In the genomic region with DNA sequence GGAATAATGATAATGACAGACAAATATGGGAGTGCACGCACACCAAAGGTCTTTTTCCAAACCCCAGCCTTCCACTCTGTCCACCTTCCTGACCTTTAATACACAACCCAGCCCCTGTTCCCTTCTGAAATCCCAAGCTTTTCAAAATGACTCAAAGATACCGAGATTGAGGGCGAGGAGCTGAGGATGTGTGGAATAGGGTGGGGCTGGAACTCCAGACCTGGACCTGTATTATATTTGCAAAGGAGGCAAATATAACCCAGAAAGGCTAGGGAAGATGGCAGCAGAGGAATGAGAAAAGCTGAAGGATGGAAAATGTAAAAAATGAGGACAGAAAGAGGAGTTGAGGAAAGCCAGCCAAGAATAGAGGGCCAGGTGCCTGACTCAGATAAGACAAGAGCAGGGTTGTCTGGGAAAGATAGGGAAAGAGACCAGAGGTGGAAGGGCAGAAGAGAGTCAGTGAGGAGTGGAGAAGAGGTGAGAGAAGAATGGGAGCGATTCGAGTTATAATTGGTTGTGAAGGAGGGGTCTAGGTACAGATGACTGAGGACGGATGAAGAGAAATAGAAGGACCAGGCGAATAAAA, we compare ENCODE assay signal across 1 cellular context.
TF ChIP-seq lines count a peak whose summit lies in the region.

No MANE protein-coding gene starts in this region.

TF ChIP-seq in K562, 482 proteins besides CTCF, POLR2A, EP300 and RAD21 (continues in another document):
- TF ChIP-seq BMI1 (IDR thresholded peaks at IDR 0.05; ENCODE audit: low read length), result no peak
- no peak for TF ChIP-seq HNRNPK (IDR thresholded peaks at IDR 0.05; ENCODE audit: low read depth, low read length, poor library complexity, severe bottlenecking)
- TF ChIP-seq, protein P1, sequence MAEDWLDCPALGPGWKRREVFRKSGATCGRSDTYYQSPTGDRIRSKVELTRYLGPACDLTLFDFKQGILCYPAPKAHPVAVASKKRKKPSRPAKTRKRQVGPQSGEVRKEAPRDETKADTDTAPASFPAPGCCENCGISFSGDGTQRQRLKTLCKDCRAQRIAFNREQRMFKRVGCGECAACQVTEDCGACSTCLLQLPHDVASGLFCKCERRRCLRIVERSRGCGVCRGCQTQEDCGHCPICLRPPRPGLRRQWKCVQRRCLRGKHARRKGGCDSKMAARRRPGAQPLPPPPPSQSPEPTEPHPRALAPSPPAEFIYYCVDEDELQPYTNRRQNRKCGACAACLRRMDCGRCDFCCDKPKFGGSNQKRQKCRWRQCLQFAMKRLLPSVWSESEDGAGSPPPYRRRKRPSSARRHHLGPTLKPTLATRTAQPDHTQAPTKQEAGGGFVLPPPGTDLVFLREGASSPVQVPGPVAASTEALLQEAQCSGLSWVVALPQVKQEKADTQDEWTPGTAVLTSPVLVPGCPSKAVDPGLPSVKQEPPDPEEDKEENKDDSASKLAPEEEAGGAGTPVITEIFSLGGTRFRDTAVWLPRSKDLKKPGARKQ (CRISPR knock-in tag; IDR thresholded peaks at IDR 0.05), result no peak
- no peak for TF ChIP-seq KDM5B (IDR thresholded peaks at IDR 0.05; ENCODE audit: insufficient replicate concordance, low read depth, low read length)
- TF ChIP-seq, protein P2, sequence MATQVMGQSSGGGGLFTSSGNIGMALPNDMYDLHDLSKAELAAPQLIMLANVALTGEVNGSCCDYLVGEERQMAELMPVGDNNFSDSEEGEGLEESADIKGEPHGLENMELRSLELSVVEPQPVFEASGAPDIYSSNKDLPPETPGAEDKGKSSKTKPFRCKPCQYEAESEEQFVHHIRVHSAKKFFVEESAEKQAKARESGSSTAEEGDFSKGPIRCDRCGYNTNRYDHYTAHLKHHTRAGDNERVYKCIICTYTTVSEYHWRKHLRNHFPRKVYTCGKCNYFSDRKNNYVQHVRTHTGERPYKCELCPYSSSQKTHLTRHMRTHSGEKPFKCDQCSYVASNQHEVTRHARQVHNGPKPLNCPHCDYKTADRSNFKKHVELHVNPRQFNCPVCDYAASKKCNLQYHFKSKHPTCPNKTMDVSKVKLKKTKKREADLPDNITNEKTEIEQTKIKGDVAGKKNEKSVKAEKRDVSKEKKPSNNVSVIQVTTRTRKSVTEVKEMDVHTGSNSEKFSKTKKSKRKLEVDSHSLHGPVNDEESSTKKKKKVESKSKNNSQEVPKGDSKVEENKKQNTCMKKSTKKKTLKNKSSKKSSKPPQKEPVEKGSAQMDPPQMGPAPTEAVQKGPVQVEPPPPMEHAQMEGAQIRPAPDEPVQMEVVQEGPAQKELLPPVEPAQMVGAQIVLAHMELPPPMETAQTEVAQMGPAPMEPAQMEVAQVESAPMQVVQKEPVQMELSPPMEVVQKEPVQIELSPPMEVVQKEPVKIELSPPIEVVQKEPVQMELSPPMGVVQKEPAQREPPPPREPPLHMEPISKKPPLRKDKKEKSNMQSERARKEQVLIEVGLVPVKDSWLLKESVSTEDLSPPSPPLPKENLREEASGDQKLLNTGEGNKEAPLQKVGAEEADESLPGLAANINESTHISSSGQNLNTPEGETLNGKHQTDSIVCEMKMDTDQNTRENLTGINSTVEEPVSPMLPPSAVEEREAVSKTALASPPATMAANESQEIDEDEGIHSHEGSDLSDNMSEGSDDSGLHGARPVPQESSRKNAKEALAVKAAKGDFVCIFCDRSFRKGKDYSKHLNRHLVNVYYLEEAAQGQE (CRISPR knock-in tag; IDR thresholded peaks at IDR 0.05; ENCODE audit: low read depth), result no peak
- no peak for TF ChIP-seq IFI16 (CRISPR knock-in tag; IDR thresholded peaks at IDR 0.05)
- no peak for TF ChIP-seq RB1 (IDR thresholded peaks at IDR 0.05; ENCODE audit: low read depth)
- no peak for TF ChIP-seq BACH1 (tag; IDR thresholded peaks at IDR 0.05)
- TF ChIP-seq HMGN3 (IDR thresholded peaks at IDR 0.05; ENCODE audit: borderline replicate concordance, extremely low read depth, insufficient read length, low read depth, low read length), result no peak
- TF ChIP-seq CC2D1A (IDR thresholded peaks at IDR 0.05), result peak; percentile 97
- TF ChIP-seq KAT2B (IDR thresholded peaks at IDR 0.05; ENCODE audit: low read depth, low read length), result no peak
- TF ChIP-seq, protein P3, sequence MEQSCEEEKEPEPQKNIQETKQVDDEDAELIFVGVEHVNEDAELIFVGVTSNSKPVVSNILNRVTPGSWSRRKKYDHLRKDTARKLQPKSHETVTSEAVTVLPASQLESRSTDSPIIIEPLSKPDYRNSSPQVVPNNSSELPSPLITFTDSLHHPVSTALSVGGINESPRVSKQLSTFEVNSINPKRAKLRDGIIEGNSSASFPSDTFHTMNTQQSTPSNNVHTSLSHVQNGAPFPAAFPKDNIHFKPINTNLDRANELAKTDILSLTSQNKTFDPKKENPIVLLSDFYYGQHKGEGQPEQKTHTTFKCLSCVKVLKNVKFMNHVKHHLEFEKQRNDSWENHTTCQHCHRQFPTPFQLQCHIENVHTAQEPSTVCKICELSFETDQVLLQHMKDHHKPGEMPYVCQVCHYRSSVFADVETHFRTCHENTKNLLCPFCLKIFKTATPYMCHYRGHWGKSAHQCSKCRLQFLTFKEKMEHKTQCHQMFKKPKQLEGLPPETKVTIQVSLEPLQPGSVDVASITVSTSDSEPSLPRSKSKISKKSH (CRISPR knock-in tag; IDR thresholded peaks at IDR 0.05), result no peak
- TF ChIP-seq TAL1 (IDR thresholded peaks at IDR 0.05), result peak; percentile 99
- TF ChIP-seq, protein P4, sequence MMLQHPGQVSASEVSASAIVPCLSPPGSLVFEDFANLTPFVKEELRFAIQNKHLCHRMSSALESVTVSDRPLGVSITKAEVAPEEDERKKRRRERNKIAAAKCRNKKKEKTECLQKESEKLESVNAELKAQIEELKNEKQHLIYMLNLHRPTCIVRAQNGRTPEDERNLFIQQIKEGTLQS (IDR thresholded peaks at IDR 0.05), result no peak
- TF ChIP-seq, protein P4 (CRISPR knock-in tag; conservative IDR thresholded peaks at IDR 0.05), result no peak
- TF ChIP-seq, protein P5, sequence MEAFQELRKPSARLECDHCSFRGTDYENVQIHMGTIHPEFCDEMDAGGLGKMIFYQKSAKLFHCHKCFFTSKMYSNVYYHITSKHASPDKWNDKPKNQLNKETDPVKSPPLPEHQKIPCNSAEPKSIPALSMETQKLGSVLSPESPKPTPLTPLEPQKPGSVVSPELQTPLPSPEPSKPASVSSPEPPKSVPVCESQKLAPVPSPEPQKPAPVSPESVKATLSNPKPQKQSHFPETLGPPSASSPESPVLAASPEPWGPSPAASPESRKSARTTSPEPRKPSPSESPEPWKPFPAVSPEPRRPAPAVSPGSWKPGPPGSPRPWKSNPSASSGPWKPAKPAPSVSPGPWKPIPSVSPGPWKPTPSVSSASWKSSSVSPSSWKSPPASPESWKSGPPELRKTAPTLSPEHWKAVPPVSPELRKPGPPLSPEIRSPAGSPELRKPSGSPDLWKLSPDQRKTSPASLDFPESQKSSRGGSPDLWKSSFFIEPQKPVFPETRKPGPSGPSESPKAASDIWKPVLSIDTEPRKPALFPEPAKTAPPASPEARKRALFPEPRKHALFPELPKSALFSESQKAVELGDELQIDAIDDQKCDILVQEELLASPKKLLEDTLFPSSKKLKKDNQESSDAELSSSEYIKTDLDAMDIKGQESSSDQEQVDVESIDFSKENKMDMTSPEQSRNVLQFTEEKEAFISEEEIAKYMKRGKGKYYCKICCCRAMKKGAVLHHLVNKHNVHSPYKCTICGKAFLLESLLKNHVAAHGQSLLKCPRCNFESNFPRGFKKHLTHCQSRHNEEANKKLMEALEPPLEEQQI (IDR thresholded peaks at IDR 0.05), result peak; percentile 94
- TF ChIP-seq ZC3H4 (CRISPR knock-in tag; IDR thresholded peaks at IDR 0.05; ENCODE audit: borderline replicate concordance), result no peak
- no peak for TF ChIP-seq NFIX (CRISPR knock-in tag; IDR thresholded peaks at IDR 0.05; ENCODE audit: low read depth)
- TF ChIP-seq, protein P6, sequence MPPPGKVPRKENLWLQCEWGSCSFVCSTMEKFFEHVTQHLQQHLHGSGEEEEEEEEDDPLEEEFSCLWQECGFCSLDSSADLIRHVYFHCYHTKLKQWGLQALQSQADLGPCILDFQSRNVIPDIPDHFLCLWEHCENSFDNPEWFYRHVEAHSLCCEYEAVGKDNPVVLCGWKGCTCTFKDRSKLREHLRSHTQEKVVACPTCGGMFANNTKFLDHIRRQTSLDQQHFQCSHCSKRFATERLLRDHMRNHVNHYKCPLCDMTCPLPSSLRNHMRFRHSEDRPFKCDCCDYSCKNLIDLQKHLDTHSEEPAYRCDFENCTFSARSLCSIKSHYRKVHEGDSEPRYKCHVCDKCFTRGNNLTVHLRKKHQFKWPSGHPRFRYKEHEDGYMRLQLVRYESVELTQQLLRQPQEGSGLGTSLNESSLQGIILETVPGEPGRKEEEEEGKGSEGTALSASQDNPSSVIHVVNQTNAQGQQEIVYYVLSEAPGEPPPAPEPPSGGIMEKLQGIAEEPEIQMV (tag; conservative IDR thresholded peaks at IDR 0.05; ENCODE audit: low read depth), result no peak
- no peak for TF ChIP-seq NR3C1 (CRISPR knock-in tag; IDR thresholded peaks at IDR 0.05)
- no peak for TF ChIP-seq ILF3 (IDR thresholded peaks at IDR 0.05; ENCODE audit: borderline replicate concordance)
- no peak for TF ChIP-seq ZFP30 (CRISPR knock-in tag; IDR thresholded peaks at IDR 0.05; ENCODE audit: borderline replicate concordance)
- TF ChIP-seq, protein P7, sequence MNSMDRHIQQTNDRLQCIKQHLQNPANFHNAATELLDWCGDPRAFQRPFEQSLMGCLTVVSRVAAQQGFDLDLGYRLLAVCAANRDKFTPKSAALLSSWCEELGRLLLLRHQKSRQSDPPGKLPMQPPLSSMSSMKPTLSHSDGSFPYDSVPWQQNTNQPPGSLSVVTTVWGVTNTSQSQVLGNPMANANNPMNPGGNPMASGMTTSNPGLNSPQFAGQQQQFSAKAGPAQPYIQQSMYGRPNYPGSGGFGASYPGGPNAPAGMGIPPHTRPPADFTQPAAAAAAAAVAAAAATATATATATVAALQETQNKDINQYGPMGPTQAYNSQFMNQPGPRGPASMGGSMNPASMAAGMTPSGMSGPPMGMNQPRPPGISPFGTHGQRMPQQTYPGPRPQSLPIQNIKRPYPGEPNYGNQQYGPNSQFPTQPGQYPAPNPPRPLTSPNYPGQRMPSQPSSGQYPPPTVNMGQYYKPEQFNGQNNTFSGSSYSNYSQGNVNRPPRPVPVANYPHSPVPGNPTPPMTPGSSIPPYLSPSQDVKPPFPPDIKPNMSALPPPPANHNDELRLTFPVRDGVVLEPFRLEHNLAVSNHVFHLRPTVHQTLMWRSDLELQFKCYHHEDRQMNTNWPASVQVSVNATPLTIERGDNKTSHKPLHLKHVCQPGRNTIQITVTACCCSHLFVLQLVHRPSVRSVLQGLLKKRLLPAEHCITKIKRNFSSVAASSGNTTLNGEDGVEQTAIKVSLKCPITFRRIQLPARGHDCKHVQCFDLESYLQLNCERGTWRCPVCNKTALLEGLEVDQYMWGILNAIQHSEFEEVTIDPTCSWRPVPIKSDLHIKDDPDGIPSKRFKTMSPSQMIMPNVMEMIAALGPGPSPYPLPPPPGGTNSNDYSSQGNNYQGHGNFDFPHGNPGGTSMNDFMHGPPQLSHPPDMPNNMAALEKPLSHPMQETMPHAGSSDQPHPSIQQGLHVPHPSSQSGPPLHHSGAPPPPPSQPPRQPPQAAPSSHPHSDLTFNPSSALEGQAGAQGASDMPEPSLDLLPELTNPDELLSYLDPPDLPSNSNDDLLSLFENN (IDR thresholded peaks at IDR 0.05; ENCODE audit: low read depth in 2 of 2, low read length in 2 of 2), result peak in 1 of 2 experiments; percentile 81; a peak in 1 of 4 replicates
- no peak for TF ChIP-seq PRPF4 (IDR thresholded peaks at IDR 0.05; ENCODE audit: insufficient read depth, low read depth, low read length, poor library complexity, severe bottlenecking)
- TF ChIP-seq MBD2 (IDR thresholded peaks at IDR 0.05; ENCODE audit: borderline replicate concordance, low read depth), result peak; percentile 62; the same call in 1 of the 2 replicates
- TF ChIP-seq, protein P8, sequence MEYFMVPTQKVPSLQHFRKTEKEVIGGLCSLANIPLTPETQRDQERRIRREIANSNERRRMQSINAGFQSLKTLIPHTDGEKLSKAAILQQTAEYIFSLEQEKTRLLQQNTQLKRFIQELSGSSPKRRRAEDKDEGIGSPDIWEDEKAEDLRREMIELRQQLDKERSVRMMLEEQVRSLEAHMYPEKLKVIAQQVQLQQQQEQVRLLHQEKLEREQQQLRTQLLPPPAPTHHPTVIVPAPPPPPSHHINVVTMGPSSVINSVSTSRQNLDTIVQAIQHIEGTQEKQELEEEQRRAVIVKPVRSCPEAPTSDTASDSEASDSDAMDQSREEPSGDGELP (CRISPR knock-in tag; IDR thresholded peaks at IDR 0.05; ENCODE audit: borderline replicate concordance), result no peak
- no peak for TF ChIP-seq TFAM (CRISPR knock-in tag; conservative IDR thresholded peaks at IDR 0.05)
- TF ChIP-seq, protein P9, sequence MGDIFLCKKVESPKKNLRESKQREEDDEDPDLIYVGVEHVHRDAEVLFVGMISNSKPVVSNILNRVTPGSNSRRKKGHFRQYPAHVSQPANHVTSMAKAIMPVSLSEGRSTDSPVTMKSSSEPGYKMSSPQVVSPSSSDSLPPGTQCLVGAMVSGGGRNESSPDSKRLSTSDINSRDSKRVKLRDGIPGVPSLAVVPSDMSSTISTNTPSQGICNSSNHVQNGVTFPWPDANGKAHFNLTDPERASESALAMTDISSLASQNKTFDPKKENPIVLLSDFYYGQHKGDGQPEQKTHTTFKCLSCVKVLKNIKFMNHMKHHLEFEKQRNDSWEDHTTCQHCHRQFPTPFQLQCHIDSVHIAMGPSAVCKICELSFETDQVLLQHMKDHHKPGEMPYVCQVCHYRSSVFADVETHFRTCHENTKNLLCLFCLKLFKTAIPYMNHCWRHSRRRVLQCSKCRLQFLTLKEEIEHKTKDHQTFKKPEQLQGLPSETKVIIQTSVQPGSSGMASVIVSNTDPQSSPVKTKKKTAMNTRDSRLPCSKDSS (IDR thresholded peaks at IDR 0.05; ENCODE audit: low read depth, partially characterized antibody), result no peak
- TF ChIP-seq FOXP1 (CRISPR knock-in tag; IDR thresholded peaks at IDR 0.05), result no peak
- TF ChIP-seq, protein P10, sequence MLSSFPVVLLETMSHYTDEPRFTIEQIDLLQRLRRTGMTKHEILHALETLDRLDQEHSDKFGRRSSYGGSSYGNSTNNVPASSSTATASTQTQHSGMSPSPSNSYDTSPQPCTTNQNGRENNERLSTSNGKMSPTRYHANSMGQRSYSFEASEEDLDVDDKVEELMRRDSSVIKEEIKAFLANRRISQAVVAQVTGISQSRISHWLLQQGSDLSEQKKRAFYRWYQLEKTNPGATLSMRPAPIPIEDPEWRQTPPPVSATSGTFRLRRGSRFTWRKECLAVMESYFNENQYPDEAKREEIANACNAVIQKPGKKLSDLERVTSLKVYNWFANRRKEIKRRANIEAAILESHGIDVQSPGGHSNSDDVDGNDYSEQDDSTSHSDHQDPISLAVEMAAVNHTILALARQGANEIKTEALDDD (IDR thresholded peaks at IDR 0.05), result no peak
- TF ChIP-seq NR2C2 (CRISPR knock-in tag; IDR thresholded peaks at IDR 0.05), result no peak
- peak; percentile 43; the same call in 1 of the 2 replicates for TF ChIP-seq NR2C2 (tag; IDR thresholded peaks at IDR 0.05)
- no peak for TF ChIP-seq ZNF274 (IDR thresholded peaks at IDR 0.05; ENCODE audit: borderline replicate concordance, low read depth, low read length)
- TF ChIP-seq TSC22D4 (tag; IDR thresholded peaks at IDR 0.05), result no peak
- no peak for TF ChIP-seq PTRF (tag; IDR thresholded peaks at IDR 0.05)
- TF ChIP-seq ZNF212 (CRISPR knock-in tag; IDR thresholded peaks at IDR 0.05), result no peak
- peak; percentile 88 for TF ChIP-seq GATAD2A (IDR thresholded peaks at IDR 0.05)
- TF ChIP-seq POLR2AphosphoS5 (IDR thresholded peaks at IDR 0.05; ENCODE audit: control insufficient read depth, insufficient read depth, low read depth, low read length), result peak; percentile 80
- no peak for TF ChIP-seq HDAC8 (tag; IDR thresholded peaks at IDR 0.05)
- no peak for TF ChIP-seq SIN3B (IDR thresholded peaks at IDR 0.05; ENCODE audit: low read depth)
- no peak for TF ChIP-seq HOXB6 (CRISPR knock-in tag; IDR thresholded peaks at IDR 0.05; ENCODE audit: borderline replicate concordance)
- TF ChIP-seq ZNF780A (CRISPR knock-in tag; IDR thresholded peaks at IDR 0.05), result no peak
